In the genomic region with DNA sequence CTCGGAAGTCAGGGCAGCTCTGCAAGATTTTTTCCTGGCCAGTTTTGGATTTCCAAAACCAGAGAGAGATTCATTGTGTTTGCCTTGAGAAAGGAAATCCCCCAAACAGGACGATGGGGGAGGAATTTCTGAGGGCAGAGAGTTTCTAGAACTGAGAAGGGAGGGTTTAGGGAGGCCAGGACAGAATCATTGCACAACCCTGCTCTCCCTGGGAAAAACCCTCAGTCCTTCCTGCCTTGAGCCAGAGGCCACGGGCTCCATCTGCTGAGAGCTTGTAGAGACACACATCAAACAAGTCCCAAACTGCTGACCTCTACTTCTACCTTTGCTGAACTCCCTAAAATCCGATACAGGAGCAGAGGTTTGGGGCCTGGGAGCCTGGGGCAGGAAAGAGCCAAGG, we compare ENCODE assay signal across 8 cellular contexts.
DNase-seq lines count a peak whose midpoint lies in the region; ATAC-seq and TF ChIP-seq lines count a peak whose summit lies in the region.

No MANE protein-coding gene starts in this region.

- ATAC-seq in HG03520 (IDR thresholded peaks at IDR 0.05; ENCODE audit: unreplicated experiment) (no peak), GM18519 (IDR thresholded peaks at IDR 0.05; ENCODE audit: low FRiP score, unreplicated experiment) (no peak)

- CTCF ChIA-PET in HEK293 (lab: Yijun Ruan, JAX): interaction anchor here (0.7 to 2.1 kb wide), 4 partner anchors 12 to 304 kb away, joined by 3 to 5 read pairs (median 4); no protein-coding TSS in a partner anchor

- no peaks in the 10 kb centered on the region for H3K9me3 ChIP-seq in HEK293 (ENCODE audit: control insufficient read depth, insufficient read depth, low read depth, low read length)
- no peaks in the 10 kb centered on the region for H3K9me3 ChIP-seq in SJCRH30 (replicated peaks)
- H3K9me3 ChIP-seq in ovary: no peaks in the 10 kb centered on the region

- TF ChIP-seq CTCF in HEK293 (tag by site-specific recombination; IDR thresholded peaks at IDR 0.05) (no peak), fibroblast of the aortic adventitia (IDR thresholded peaks at IDR 0.05; ENCODE audit: insufficient read depth, low read length) (peak; percentile 87), ovary (IDR thresholded peaks at IDR 0.05) (peak; percentile 61 to 69 (median 65))

- peak; percentile 55 for DNase-seq in Caki2 (ENCODE audit: low read depth)
- peak; percentile 15 to 40 for DNase-seq in SJCRH30
- DNase-seq in fibroblast of the aortic adventitia (ENCODE audit: low read depth): peak; percentile 97
- DNase-seq in ovary: peak; percentile 78 to 90 (median 82)
- DNase-seq in T-helper 1 cell: no peak

- H3K4me3 ChIP-seq in HEK293 (ENCODE audit: low read depth, low read length) (no peak overlapping the region), SJCRH30 (no peak overlapping the region), fibroblast of the aortic adventitia (ENCODE audit: low read depth, low read length) (no peak overlapping the region), ovary (no peak overlapping the region)

- no peaks in the 10 kb centered on the region for H3K4me1 ChIP-seq in HEK293 (ENCODE audit: control insufficient read depth, insufficient read depth, low read length)
- no peaks in the 10 kb centered on the region for H3K4me1 ChIP-seq in SJCRH30
- peaks cover 3% of the 10 kb centered on the region for H3K4me1 ChIP-seq in ovary (ENCODE audit: insufficient read depth)

- in situ Hi-C loops in Caki2 (cut with HindIII; ENCODE audit: low pct_unique_long_range_greater_than_20kb, low sequenced_read_pairs): no loop called here

- H3K36me3 ChIP-seq in HEK293 (ENCODE audit: control insufficient read depth in 2 of 2, insufficient read depth in 1 of 2, low read length in 2 of 2) (no peaks in the 10 kb centered on the region), SJCRH30 (no peaks in the 10 kb centered on the region), ovary (no peaks in the 10 kb centered on the region)

- intact Hi-C loops in ovary (cut with DNase I): loop anchor here in 2 of 4 donors (2.0 to 5.0 kb wide), 3 partner anchors 36 to 356 kb away; no protein-coding TSS in a partner anchor

- no peak for TF ChIP-seq EP300 in ovary (IDR thresholded peaks at IDR 0.05)

- H3K27me3 ChIP-seq in SJCRH30 (no peaks in the 10 kb centered on the region), ovary (no peaks in the 10 kb centered on the region)

- no peak for TF ChIP-seq POLR2A in ovary (IDR thresholded peaks at IDR 0.05)

- 5 to 10% (median 7%) methylated on average over 4 of the region's 4 CpGs for WGBS in ovary, 3 donors

- POLR2A ChIA-PET in HEK293 (lab: Yijun Ruan, JAX): no interaction called here

- H3K27ac ChIP-seq in HEK293 (ENCODE audit: extremely low read depth, low read depth, low read length) (no peak overlapping the region), SJCRH30 (no peak overlapping the region), ovary (peak overlapping the region; percentile 49 to 58)

TF ChIP-seq in HEK293, 187 proteins besides CTCF, POLR2A, EP300 and RAD21:
- TF ChIP-seq ZNF341 (tag by site-specific recombination; IDR thresholded peaks at IDR 0.05; ENCODE audit: low read depth) (no peak), ZNF654 (tag by site-specific recombination; IDR thresholded peaks at IDR 0.05; ENCODE audit: low read depth) (peak; percentile 11; the same call in 1 of the 2 replicates)
TF ChIP-seq in HEK293: peak in this region for 1.

Comparison
In these comparisons a context has a peak if more than half of its experiments do, and no peak if none do; other contexts are left out.
1. DNase-seq: peak in Caki2 (single experiment), SJCRH30 (2 of 2), fibroblast of the aortic adventitia (single experiment) and ovary (5 of 5); none in T-helper 1 cell (0 of 5).
2. H3K27ac ChIP-seq: peak in ovary (2 of 2); none in HEK293 (single experiment) and SJCRH30 (single experiment).